In genomic region chrX:47515941-47516649, GRCh38 we compare ENCODE assay signal across 15 cellular contexts. TPM values are rescaled to one million over a fixed set of nuclear protein-coding genes. Genes with fewer than 3 reads are reported as not detected.
DNase-seq lines count a peak whose midpoint lies in the region; ATAC-seq and TF ChIP-seq lines count a peak whose summit lies in the region.
"Had no signal": no experiment of that assay in that cellular context is flagged by ENCODE, and none has a peak within 500 bp of the region (broad histone marks: within the 10 kb centered on the region; RNA-seq: fewer than 3 reads in every experiment).

No MANE protein-coding gene starts in this region.

- H3F3A ChIP-seq in GM23248 (ENCODE audit: insufficient read depth): peaks cover 11% of the 10 kb centered on the region; the same call in 1 of the 2 replicates

- no peaks in the 10 kb centered on the region for H3K79me2 ChIP-seq in GM23248 (ENCODE audit: insufficient read depth)

- peaks cover 31% of the 10 kb centered on the region for H3K27me3 Mint-ChIP-seq in activated T-cell treated with anti-CD3 and anti-CD28 coated beads, Interleukin-2, amount 50 U/mL, for 24 hours

- H3K9me2 ChIP-seq in GM23248 (ENCODE audit: insufficient read depth): no peaks in the 10 kb centered on the region

- H3K4me3 Mint-ChIP-seq in activated T-cell treated with anti-CD3 and anti-CD28 coated beads, Interleukin-2, amount 50 U/mL, for 24 hours: no peak overlapping the region

- H2AFZ ChIP-seq in GM23248: no peak overlapping the region

- peaks cover 10% of the 10 kb centered on the region for H3K4me1 Mint-ChIP-seq in activated T-cell treated with anti-CD3 and anti-CD28 coated beads, Interleukin-2, amount 50 U/mL, for 24 hours (ENCODE audit: low read depth)

- H3K9ac ChIP-seq in GM23248: no peak overlapping the region

- DNase-seq in AG08395 (ENCODE audit: low spot score) (peak; percentile 8), GM23248 (peak; percentile 54), RWPE2 (ENCODE audit: low spot score) (no peak), islet precursor cell (peak; percentile 73), GF-D8 (lab: John Stamatoyannopoulos, UW) (no peak), dedifferentiated amniotic fluid mesenchymal stem cell (ENCODE audit: extremely low spot score) (no peak), omental fat pad (ENCODE audit: low spot score) (no peak)
- no peak for DNase-seq in activated T-cell treated with anti-CD3 and anti-CD28 coated beads, Interleukin-2, amount 50 U/mL, for 24 hours
- DNase-seq: activated CD4-positive, CD25-positive, alpha-beta regulatory T cell treated with anti-CD3 and anti-CD28 coated beads, Interleukin-2, amount 50 U/mL, for 72 hours; activated T-cell treated with anti-CD3 and anti-CD28 coated beads, Interleukin-2, amount 50 U/mL, for 48 hours; amygdala; foreskin melanocyte; stimulated activated CD4-positive, alpha-beta T cell treated with anti-CD3 and anti-CD28 coated beads, Interleukin-4, amount 100 ng/mL, for 4 hours; stimulated activated naive CD4-positive, alpha-beta T cell had no signal

- no peaks in the 10 kb centered on the region for H3K27me3 ChIP-seq in GM23248 (replicated peaks; ENCODE audit: insufficient read depth)
- no peaks in the 10 kb centered on the region for H3K27me3 ChIP-seq in RWPE2 (ENCODE audit: insufficient read depth, poor library complexity, severe bottlenecking)
- H3K27me3 ChIP-seq: vagina had no signal

- 81 to 83% methylated on average over 7 to 8 of the region's 8 CpGs for WGBS in GM23248 (ENCODE audit: low coverage in 1 of 2, low lambda C conversion rate in 2 of 2, missing lambda C conversion rate in 2 of 2), 2 experiments

- H3K4me3 ChIP-seq in GM23248 (no peak overlapping the region), RWPE2 (ENCODE audit: severe bottlenecking) (no peak overlapping the region)
- H3K4me3 ChIP-seq: vagina had no signal

- H3K36me3 ChIP-seq in GM23248 (ENCODE audit: low read depth) (no peaks in the 10 kb centered on the region), RWPE2 (ENCODE audit: low read depth) (no peaks in the 10 kb centered on the region)
- H3K36me3 ChIP-seq: vagina had no signal

- no peak for TF ChIP-seq CTCF in RWPE2 (IDR thresholded peaks at IDR 0.05; ENCODE audit: poor library complexity, severe bottlenecking)
- no peak for TF ChIP-seq CTCF in omental fat pad (IDR thresholded peaks at IDR 0.05)

- H3K9me3 Mint-ChIP-seq in activated T-cell treated with anti-CD3 and anti-CD28 coated beads, Interleukin-2, amount 50 U/mL, for 24 hours: no peaks in the 10 kb centered on the region

- no peak overlapping the region for H3K4me2 ChIP-seq in GM23248 (ENCODE audit: unreplicated experiment)

- in situ Hi-C loops in GM23248 (cut with MboI): no loop called here

- H4K20me1 ChIP-seq in GM23248 (ENCODE audit: insufficient read depth): no peaks in the 10 kb centered on the region

- no peak overlapping the region for H3K27ac Mint-ChIP-seq in activated T-cell treated with anti-CD3 and anti-CD28 coated beads, Interleukin-2, amount 50 U/mL, for 24 hours

- H3K27ac ChIP-seq in GM23248 (peak overlapping the region; percentile 85), RWPE2 (ENCODE audit: poor library complexity, severe bottlenecking) (peak overlapping the region; percentile 92)
- H3K27ac ChIP-seq: vagina had no signal

- no peaks in the 10 kb centered on the region for H3K36me3 Mint-ChIP-seq in activated T-cell treated with anti-CD3 and anti-CD28 coated beads, Interleukin-2, amount 50 U/mL, for 24 hours (ENCODE audit: low read depth)

- ATAC-seq in RWPE2 (ENCODE audit: low read depth) (peak; percentile 58; the same call in 2 of the 3 replicates), omental fat pad (ENCODE audit: low FRiP score) (no peak)

- H3K9me3 ChIP-seq in GM23248 (ENCODE audit: low read depth): no peaks in the 10 kb centered on the region
- H3K9me3 ChIP-seq in RWPE2 (ENCODE audit: severe bottlenecking): no peaks in the 10 kb centered on the region
- H3K9me3 ChIP-seq: vagina had no signal

- H3K4me1 ChIP-seq in GM23248 (ENCODE audit: insufficient read depth): peaks cover 29% of the 10 kb centered on the region
- peaks cover 35% of the 10 kb centered on the region for H3K4me1 ChIP-seq in RWPE2 (ENCODE audit: insufficient read depth, poor library complexity, severe bottlenecking)
- H3K4me1 ChIP-seq: vagina had no signal

RNA-seq across cellular contexts. Expression of gene ZNF41, which starts 33.1 kb away (rescaled TPM):
- 7.1 and 8.5 TPM in 2 replicates for total RNA-seq in GM23248 (2014; rRNA removed; shearing (Covaris generic))
- 6.1 and 6.3 TPM in 2 replicates for polyA plus RNA-seq in GM23248 (2016; fragmentation: Nextera tagmentation; extraction: Ambion mirVana)
- 10 to 100 TPM in 1 of 4 donors, 1 to 10 TPM in 3; 6.6 to 13.6 (median 8.8) TPM for total RNA-seq in omental fat pad

RNA-seq across cellular contexts. Expression of gene ARAF, which starts 44.9 kb away (rescaled TPM):
- total RNA-seq in GM23248 (2014; rRNA removed; shearing (Covaris generic)): 21.4 and 32.0 TPM in 2 replicates
- polyA plus RNA-seq in GM23248 (2016; fragmentation: Nextera tagmentation; extraction: Ambion mirVana): 74.8 and 78.0 TPM in 2 replicates
- 10 to 100 TPM; 31.2 to 43.8 (median 38.9) TPM for total RNA-seq in omental fat pad

Comparison
In these comparisons a context has a peak if more than half of its experiments do, and no peak if none do; other contexts are left out.
1. DNase-seq: peak in AG08395 (single experiment), GM23248 (single experiment) and islet precursor cell (single experiment); none in RWPE2 (single experiment), activated T-cell treated with anti-CD3 and anti-CD28 coated beads, Interleukin-2, amount 50 U/mL, for 24 hours (single experiment), GF-D8 (single experiment), dedifferentiated amniotic fluid mesenchymal stem cell (single experiment) and omental fat pad (single experiment).